ENCODE assay signal across 1 cellular context in genomic region chr3:13495921-13496723, GRCh38.
TF ChIP-seq lines count a peak whose summit lies in the region.

No MANE protein-coding gene starts in this region.

TF ChIP-seq in HepG2, 621 proteins besides CTCF, POLR2A, EP300 and RAD21 (continued from another document):
- TF ChIP-seq FOXA3 (CRISPR knock-in tag; IDR thresholded peaks at IDR 0.05) (peak; percentile 32; the same call in 1 of the 2 replicates), STAG1 (CRISPR knock-in tag; IDR thresholded peaks at IDR 0.05) (peak; percentile 85), ZNF501 (CRISPR knock-in tag; IDR thresholded peaks at IDR 0.05) (0 out of 2 replicates have a peak, but pooled peaks have one; percentile 15), ATF4 (CRISPR knock-in tag; IDR thresholded peaks at IDR 0.05) (no peak), ZNF629 (CRISPR knock-in tag; conservative IDR thresholded peaks at IDR 0.05) (peak; percentile 77), ZNF740 (CRISPR knock-in tag; IDR thresholded peaks at IDR 0.05) (no peak), ZBTB26 (CRISPR knock-in tag; IDR thresholded peaks at IDR 0.05; ENCODE audit: borderline replicate concordance) (0 out of 2 replicates have a peak, but pooled peaks have one; percentile 33), ZNF547 (CRISPR knock-in tag; IDR thresholded peaks at IDR 0.05) (0 out of 2 replicates have a peak, but pooled peaks have one; percentile 32), EED (CRISPR knock-in tag; IDR thresholded peaks at IDR 0.05) (0 out of 2 replicates have a peak, but pooled peaks have one; percentile 32), HIC2 (CRISPR knock-in tag; IDR thresholded peaks at IDR 0.05; ENCODE audit: low read depth) (peak; percentile 63; the same call in 1 of the 2 replicates), ZUFSP (CRISPR knock-in tag; IDR thresholded peaks at IDR 0.05; ENCODE audit: borderline replicate concordance) (no peak), SMC3 (IDR thresholded peaks at IDR 0.05; ENCODE audit: low read length) (peak; percentile 83), FOSL2 (CRISPR knock-in tag; IDR thresholded peaks at IDR 0.05) (0 out of 2 replicates have a peak, but pooled peaks have one; percentile 21), ZNF580 (CRISPR knock-in tag; IDR thresholded peaks at IDR 0.05; ENCODE audit: borderline replicate concordance, low read depth) (0 out of 2 replicates have a peak, but pooled peaks have one; percentile 34), ZNF788 (CRISPR knock-in tag; IDR thresholded peaks at IDR 0.05; ENCODE audit: borderline replicate concordance) (0 out of 2 replicates have a peak, but pooled peaks have one; percentile 24), ZNF687 (CRISPR knock-in tag; IDR thresholded peaks at IDR 0.05) (peak; percentile 40)
